25 cellular contexts compared by ENCODE assay signal in genomic region chr15:89795996-89796395, GRCh38. TPM values are rescaled to one million over a fixed set of nuclear protein-coding genes. Genes with fewer than 3 reads are reported as not detected.
DNase-seq lines count a peak whose midpoint lies in the region; ATAC-seq, FAIRE-seq and TF ChIP-seq lines count a peak whose summit lies in the region.
"Had no signal": no experiment of that assay in that cellular context is flagged by ENCODE, and none has a peak within 500 bp of the region (broad histone marks: within the 10 kb centered on the region; RNA-seq: fewer than 3 reads in every experiment).

No MANE protein-coding gene starts in this region.

- dilution Hi-C loops in mammary epithelial cell (cut with HindIII; ENCODE audit: low sequenced_read_pairs) = loop anchor here (5.0 kb wide), 2 partner anchors 44 to 66 kb away; partner anchors contain the start of gene MESP1

- no peak overlapping the region for H3K9ac ChIP-seq in mammary epithelial cell (ENCODE audit: insufficient read depth, low read length)
- H3K9ac ChIP-seq in HepG2 (ENCODE audit: insufficient read depth, low read depth, low read length) = no peak overlapping the region
- H3K9ac ChIP-seq: BLaER1 treated with 17β-estradiol and CSF1 and Interleukin-3, amounts not matched to agents 10 nM and 100 nM had no signal

- TF ChIP-seq CTCF in MCF 10A (IDR thresholded peaks at IDR 0.05; ENCODE audit: unreplicated experiment) = no peak
- no peak for TF ChIP-seq CTCF in mammary epithelial cell (conservative IDR thresholded peaks at IDR 0.05 in 1 of 2, IDR thresholded peaks at IDR 0.05 in 1 of 2; ENCODE audit: extremely low read depth in 1 of 2, insufficient read depth in 1 of 2, low read depth in 1 of 2, low read length in 2 of 2)
- TF ChIP-seq CTCF in HFFc6 (IDR thresholded peaks at IDR 0.05) = no peak
- no peak for TF ChIP-seq CTCF in HepG2 (CRISPR knock-in tag; IDR thresholded peaks at IDR 0.05)
- no peak for TF ChIP-seq CTCF in osteoblast (IDR thresholded peaks at IDR 0.05; ENCODE audit: extremely low read depth, low read depth, low read length)
- no peak for TF ChIP-seq CTCF in left lung (IDR thresholded peaks at IDR 0.05)

- in situ Hi-C loops in mammary epithelial cell (cut with MboI; ENCODE audit: low sequenced_read_pairs in 2 of 2) = no loop called here
- in situ Hi-C loops in HepG2 (cut with HindIII; ENCODE audit: extremely low pct_ligation_motif_present, low pct_unique_long_range_greater_than_20kb) = no loop called here

- no peaks in the 10 kb centered on the region for H3K27me3 ChIP-seq in mammary epithelial cell (ENCODE audit: insufficient read depth, low read length)
- H3K27me3 ChIP-seq in HepG2 (ENCODE audit: control insufficient read depth in 1 of 2, insufficient read depth in 2 of 2, low read length in 2 of 2) = no peaks in the 10 kb centered on the region
- H3K27me3 ChIP-seq in osteoblast (ENCODE audit: insufficient read depth, low read length) = no peaks in the 10 kb centered on the region
- no peaks in the 10 kb centered on the region for H3K27me3 ChIP-seq in left lung
- H3K27me3 ChIP-seq in aorta (ENCODE audit: control insufficient read depth in 1 of 2, insufficient read depth in 2 of 2, low read length in 1 of 2) = no peaks in the 10 kb centered on the region
- H3K27me3 ChIP-seq: BE2C had no signal

- ATAC-seq in HepG2 (no peak), GM18867 (IDR thresholded peaks at IDR 0.05; ENCODE audit: unreplicated experiment) (no peak), left lung (no peak), aorta (ENCODE audit: low FRiP score) (no peak)
- ATAC-seq: GM12878 had no signal

- H3K27ac ChIP-seq in mammary epithelial cell (ENCODE audit: insufficient read depth, low read depth, low read length) (no peak overlapping the region), HepG2 (ENCODE audit: extremely low read length, insufficient read depth, low read length) (no peak overlapping the region), osteoblast (ENCODE audit: low read depth, low read length) (no peak overlapping the region), left lung (no peak overlapping the region), aorta (ENCODE audit: low read depth in 1 of 2, low read length in 2 of 2) (no peak overlapping the region)
- H3K27ac ChIP-seq: 22Rv1; BLaER1 treated with 17β-estradiol and CSF1 and Interleukin-3, amounts not matched to agents 10 nM and 100 nM had no signal

- no peaks in the 10 kb centered on the region for H3K9me3 ChIP-seq in mammary epithelial cell (replicated peaks; ENCODE audit: insufficient read depth, low read length)
- no peaks in the 10 kb centered on the region for H3K9me3 ChIP-seq in HepG2 (ENCODE audit: low read length)
- H3K9me3 ChIP-seq in osteoblast (ENCODE audit: low read depth, low read length) = no peaks in the 10 kb centered on the region
- H3K9me3 ChIP-seq in left lung = no peaks in the 10 kb centered on the region
- no peaks in the 10 kb centered on the region for H3K9me3 ChIP-seq in aorta (ENCODE audit: control insufficient read depth, low read length)
- H3K9me3 ChIP-seq: BE2C; BLaER1 treated with 17β-estradiol and CSF1 and Interleukin-3, amounts not matched to agents 10 nM and 100 nM; HAP-1 had no signal

- no peaks in the 10 kb centered on the region for H4K20me1 ChIP-seq in mammary epithelial cell (ENCODE audit: insufficient read depth, low read length)
- no peaks in the 10 kb centered on the region for H4K20me1 ChIP-seq in HepG2 (ENCODE audit: insufficient read depth, low read length)
- peaks cover 26% of the 10 kb centered on the region for H4K20me1 ChIP-seq in osteoblast (ENCODE audit: insufficient read depth, low read length)

- H2AFZ ChIP-seq in mammary epithelial cell (ENCODE audit: low read depth, low read length) (no peak overlapping the region), HepG2 (ENCODE audit: low read length) (no peak overlapping the region), osteoblast (ENCODE audit: low read length) (no peak overlapping the region)

- H3K79me2 ChIP-seq in mammary epithelial cell (ENCODE audit: insufficient read depth, low read length) (no peaks in the 10 kb centered on the region), HepG2 (ENCODE audit: insufficient read depth, low read length) (no peaks in the 10 kb centered on the region), osteoblast (ENCODE audit: insufficient read depth, low read length) (peaks cover 26% of the 10 kb centered on the region)

- peaks cover 2% of the 10 kb centered on the region for H3K4me1 ChIP-seq in mammary epithelial cell (ENCODE audit: insufficient read depth, low read length)
- peaks cover 17% of the 10 kb centered on the region for H3K4me1 ChIP-seq in HepG2 (ENCODE audit: insufficient read depth, low read length)
- H3K4me1 ChIP-seq in osteoblast (ENCODE audit: insufficient read depth, low read length) = peaks cover 12% of the 10 kb centered on the region
- peaks cover 0 to 3% of the 10 kb centered on the region in 2 donors for H3K4me1 ChIP-seq in left lung
- no peaks in the 10 kb centered on the region for H3K4me1 ChIP-seq in aorta (ENCODE audit: control insufficient read depth in 1 of 2, insufficient read depth in 2 of 2, low read length in 2 of 2)
- H3K4me1 ChIP-seq: BE2C, HAP-1 had no signal

- TF ChIP-seq POLR2A in HepG2 (IDR thresholded peaks at IDR 0.05; ENCODE audit: insufficient read depth in 1 of 2, low read depth in 2 of 2, low read length in 2 of 2) = no peak

- POLR2A ChIA-PET in MCF 10A (lab: Yijun Ruan, JAX) (interaction anchor here (0.7 to 1.5 kb wide), 3 partner anchors 12 to 18 kb away, joined by 3 read pairs; partner anchors contain the start of gene ANPEP), HepG2 (lab: Yijun Ruan, JAX) (interaction anchor here (1.7 to 1.9 kb wide), 2 partner anchors 11 to 19 kb away, joined by 7 to 12 read pairs; partner anchors contain the start of gene ANPEP)

- H3K36me3 ChIP-seq in mammary epithelial cell (ENCODE audit: insufficient read depth, low read length) = no peaks in the 10 kb centered on the region
- peaks cover 35 to 67% of the 10 kb centered on the region in 2 experiments for H3K36me3 ChIP-seq in HepG2 (replicated peaks in 1 of 2; ENCODE audit: control insufficient read depth in 1 of 2, insufficient read depth in 2 of 2, low read length in 2 of 2)
- peaks cover 90% of the 10 kb centered on the region for H3K36me3 ChIP-seq in osteoblast (ENCODE audit: insufficient read depth, low read length)
- H3K36me3 ChIP-seq in left lung = peaks cover 0 to 94% of the 10 kb centered on the region in 2 donors
- H3K36me3 ChIP-seq in aorta (ENCODE audit: control insufficient read depth in 1 of 2, insufficient read depth in 2 of 2, low read length in 1 of 2) = no peaks in the 10 kb centered on the region
- H3K36me3 ChIP-seq: BE2C, HAP-1 had no signal

- no TSS peak for BruUV-seq in MCF 10A (replicated peaks; lab: Mats Ljungman, UMichigan)
- BruUV-seq in mammary epithelial cell (replicated peaks; lab: Mats Ljungman, UMichigan) = no TSS peak
- no TSS peak for BruUV-seq in HepG2 (replicated peaks; lab: Mats Ljungman, UMichigan)

- no peak for TF ChIP-seq RAD21 in HepG2 (CRISPR knock-in tag; IDR thresholded peaks at IDR 0.05)

- H3K27me3 Mint-ChIP-seq in MCF 10A (ENCODE audit: insufficient read depth, unreplicated experiment) (no peaks in the 10 kb centered on the region), HFFc6 (ENCODE audit: insufficient read depth) (peaks cover 1% of the 10 kb centered on the region)

- H3K9me3 Mint-ChIP-seq in MCF 10A (ENCODE audit: unreplicated experiment) (no peaks in the 10 kb centered on the region), HFFc6 (no peaks in the 10 kb centered on the region)

- no peak overlapping the region for H3K4me2 ChIP-seq in mammary epithelial cell (ENCODE audit: insufficient read depth, low read depth, low read length)
- H3K4me2 ChIP-seq in HepG2 (ENCODE audit: low read depth, low read length) = no peak overlapping the region
- H3K4me2 ChIP-seq in osteoblast (ENCODE audit: insufficient read depth, low read length) = no peak overlapping the region
- H3K4me2 ChIP-seq: BLaER1 treated with 17β-estradiol and CSF1 and Interleukin-3, amounts not matched to agents 10 nM and 100 nM had no signal

- no peak for DNase-seq in MCF 10A (ENCODE audit: unreplicated experiment)
- DNase-seq in mammary epithelial cell = no peak
- DNase-seq in HFFc6 = no peak
- DNase-seq in HepG2 (ENCODE audit: low spot score) = no peak
- peak; percentile 17 for DNase-seq in osteoblast (ENCODE audit: insufficient read length, low spot score, missing footprints)
- no peak for DNase-seq in left lung
- DNase-seq in aorta = no peak
- DNase-seq: AML-193; BE2C; CD4-positive, alpha-beta T cell; CD8-positive, alpha-beta memory T cell; DMS 273 treated with DMSO at 0.1 percent for 48 hours; DMS79; EL; GDM1; GOT3 had no signal

- H3K27ac Mint-ChIP-seq in MCF 10A (ENCODE audit: low read depth, unreplicated experiment) (peak overlapping the region; percentile 10), HFFc6 (peak overlapping the region; percentile 25; the same call in 1 of the 2 replicates)
- H3K27ac Mint-ChIP-seq: CD4-positive, alpha-beta T cell; CD8-positive, alpha-beta memory T cell had no signal

- CTCF ChIA-PET in MCF 10A (lab: Yijun Ruan, JAX) = interaction anchor here (0.7 kb wide), 1 partner anchor 33 kb away, joined by 3 read pairs; no protein-coding TSS in a partner anchor
- CTCF ChIA-PET in mammary epithelial cell (lab: Charles Lee; ENCODE audit: low non-redundant PET) = no interaction called here
- CTCF ChIA-PET in HepG2 (lab: Yijun Ruan, JAX; ENCODE audit: low intra/inter-chr PET ratio, low total read pairs) = no interaction called here

- H3K4me3 ChIP-seq in mammary epithelial cell (replicated peaks in 1 of 3; ENCODE audit: insufficient read depth in 1 of 3, low read depth in 2 of 3, low read length in 3 of 3) (no peak overlapping the region), HepG2 (replicated peaks in 1 of 3; ENCODE audit: insufficient read depth in 1 of 3, low read depth in 2 of 3, low read length in 3 of 3) (no peak overlapping the region), osteoblast (ENCODE audit: insufficient read depth, low read length) (no peak overlapping the region), left lung (no peak overlapping the region), aorta (ENCODE audit: low read length in 2 of 2) (no peak overlapping the region)
- H3K4me3 ChIP-seq: BLaER1 treated with 17β-estradiol and CSF1 and Interleukin-3, amounts not matched to agents 10 nM and 100 nM; GM12878; HAP-1 had no signal

- TF ChIP-seq EP300 in HepG2 (IDR thresholded peaks at IDR 0.05; ENCODE audit: low read depth in 2 of 2, low read length in 2 of 2) (no peak), HepG2 (CRISPR knock-in tag; IDR thresholded peaks at IDR 0.05; ENCODE audit: borderline replicate concordance) (no peak)

- H3K4me3 Mint-ChIP-seq in MCF 10A (ENCODE audit: unreplicated experiment) = no peak overlapping the region
- no peak overlapping the region for H3K4me3 Mint-ChIP-seq in HFFc6
- H3K4me3 Mint-ChIP-seq: CD14-positive monocyte; CD4-positive, alpha-beta T cell; CD8-positive, alpha-beta memory T cell had no signal

- peaks cover 22% of the 10 kb centered on the region for H3K4me1 Mint-ChIP-seq in MCF 10A (ENCODE audit: insufficient read depth, unreplicated experiment)
- H3K4me1 Mint-ChIP-seq in HFFc6 (ENCODE audit: low read depth) = peaks cover 15% of the 10 kb centered on the region
- H3K4me1 Mint-ChIP-seq: CD8-positive, alpha-beta memory T cell had no signal

- peaks cover 98% of the 10 kb centered on the region for H3K36me3 Mint-ChIP-seq in MCF 10A (ENCODE audit: insufficient read depth, unreplicated experiment)
- peaks cover 62% of the 10 kb centered on the region for H3K36me3 Mint-ChIP-seq in HFFc6 (ENCODE audit: low read depth)

- intact Hi-C loops in MCF 10A (cut with micrococcal nuclease) (no loop called here), mammary epithelial cell (cut with micrococcal nuclease) (no loop called here), HepG2 (cut with micrococcal nuclease; ENCODE audit: unreplicated experiment) (no loop called here), left lung (cut with DNase I) (no loop called here), aorta (cut with DNase I) (no loop called here)

- FAIRE-seq in HepG2 (lab: Jason Lieb, UNC) = no peak
- FAIRE-seq: A204.1, D721Med, GM12878, H54 had no signal

RNA-seq across cellular contexts. Expression of gene ANPEP, which starts 18.7 kb away (rescaled TPM):
- total RNA-seq in MCF 10A (2022) (252 and 294 TPM in 2 replicates), mammary epithelial cell (1 to 10 TPM; 4.3 to 5.9 TPM), HepG2 (2016; rRNA removed; fragmentation: Illumina TruSeq; extraction: Trizol) (34.6 and 60.4 TPM in 2 replicates), osteoblast (87.9 and 98.7 TPM in 2 replicates), left lung (100 to 1,000 TPM in 1 of 2 donors, 10 to 100 TPM in 1; 27.2 to 139 TPM), aorta (10 to 100 TPM; 21.4 to 30.7 TPM)
- polyA plus RNA-seq in mammary epithelial cell (1.5 TPM), HepG2 (2011; rRNA removed) (91.6 and 133 TPM in 2 replicates), aorta (100 to 1,000 TPM in 1 of 2 donors, 1 to 10 TPM in 1; 4.2 to 225 TPM)
- polyA minus RNA-seq in mammary epithelial cell = not detected
- 100 to 1,000 TPM; 502 to 857 (median 524) TPM for total RNA-seq in HFFc6 (2021; fragmentation: NEBNext Ultra II Directional; extraction: Animal tissue kit (Norgen Biotek cat#: 25700))
- total RNA-seq in HepG2 (2016; cell fraction: cytosol; rRNA removed; fragmentation: Illumina TruSeq; extraction: Trizol; ENCODE audit: low read depth) = 15.6 and 16.8 TPM in 2 replicates
- 26.1 and 65.2 TPM in 2 replicates for total RNA-seq in HepG2 (2016; cell fraction: insoluble cytoplasmic fraction; rRNA removed; fragmentation: Illumina TruSeq; extraction: Trizol)
- total RNA-seq in HepG2 (2016; cell fraction: membrane; rRNA removed; fragmentation: Illumina TruSeq; extraction: Trizol) = 26.0 and 27.7 TPM in 2 replicates
- 86.6 and 113 TPM in 2 replicates for total RNA-seq in HepG2 (2016; cell fraction: nucleus; rRNA removed; fragmentation: Illumina TruSeq; extraction: Trizol)
- polyA plus RNA-seq in HepG2 (2011; cell fraction: cytosol; rRNA removed) = 71.6 and 76.1 TPM in 2 replicates
- polyA plus RNA-seq in HepG2 (2011; cell fraction: nucleus; rRNA removed) = 264 and 286 TPM in 2 replicates
- polyA plus RNA-seq in HepG2 (2012) = 157 and 182 TPM in 2 replicates
- 14.0 and 14.9 TPM in 2 replicates for polyA plus RNA-seq in HepG2 (2016; cell fraction: cytosol; fragmentation: Illumina TruSeq; extraction: Trizol; ENCODE audit: low read depth)
- 44.3 and 62.9 TPM in 2 replicates for polyA plus RNA-seq in HepG2 (2016; cell fraction: insoluble cytoplasmic fraction; fragmentation: Illumina TruSeq; extraction: Trizol; ENCODE audit: low read depth)
- polyA plus RNA-seq in HepG2 (2016; cell fraction: membrane; fragmentation: Illumina TruSeq; extraction: Trizol; ENCODE audit: low read depth) = 31.7 and 35.7 TPM in 2 replicates
- polyA plus RNA-seq in HepG2 (2016; cell fraction: nucleus; fragmentation: Illumina TruSeq; extraction: Trizol; ENCODE audit: insufficient read depth, low read depth) = 327 and 338 TPM in 2 replicates
- polyA minus RNA-seq in HepG2 (2011; rRNA and poly(A)+ RNA removed; ENCODE audit: low replicate concordance) = 0.07 and 103 TPM in 2 replicates
- polyA minus RNA-seq in HepG2 (2011; cell fraction: cytosol; rRNA and poly(A)+ RNA removed) = 60.8 and 79.8 TPM in 2 replicates
- 44.8 and 60.0 TPM in 2 replicates for polyA minus RNA-seq in HepG2 (2011; cell fraction: nucleus; rRNA and poly(A)+ RNA removed)
- polyA plus RNA-seq: CD8-positive, alpha-beta memory T cell had no signal

RNA-seq across cellular contexts. Expression of gene MESP2, which starts 19.9 kb away (rescaled TPM):
- total RNA-seq in MCF 10A (2022) (not detected in 2 replicates), mammary epithelial cell (under 1 TPM in 1 of 2 donors, not detected in 1; 0.31 TPM), HepG2 (2016; rRNA removed; fragmentation: Illumina TruSeq; extraction: Trizol) (not detected in 2 replicates), osteoblast (0.72 and 1.5 TPM in 2 replicates), left lung (under 1 TPM in 1 of 2 donors, not detected in 1; 0.35 TPM), aorta (not detected)
- polyA plus RNA-seq in mammary epithelial cell (0.10 TPM), HepG2 (2011; rRNA removed) (not detected in 2 replicates), aorta (1 to 10 TPM in 1 of 2 donors, not detected in 1; 3.0 TPM)
- not detected for polyA minus RNA-seq in mammary epithelial cell
- total RNA-seq in HFFc6 (2021; fragmentation: NEBNext Ultra II Directional; extraction: Animal tissue kit (Norgen Biotek cat#: 25700)) = under 1 TPM in 3 of 6 experiments, not detected in 3; 0.19 to 0.26 (median 0.21) TPM
- total RNA-seq in HepG2 (2016; cell fraction: cytosol; rRNA removed; fragmentation: Illumina TruSeq; extraction: Trizol; ENCODE audit: low read depth) = not detected in 2 replicates
- total RNA-seq in HepG2 (2016; cell fraction: insoluble cytoplasmic fraction; rRNA removed; fragmentation: Illumina TruSeq; extraction: Trizol) = 0.13 TPM in 1 of 2 replicates, not detected in the other
- not detected in 2 replicates for total RNA-seq in HepG2 (2016; cell fraction: membrane; rRNA removed; fragmentation: Illumina TruSeq; extraction: Trizol)
- not detected in 2 replicates for total RNA-seq in HepG2 (2016; cell fraction: nucleus; rRNA removed; fragmentation: Illumina TruSeq; extraction: Trizol)
- polyA plus RNA-seq in HepG2 (2011; cell fraction: cytosol; rRNA removed) = not detected in 2 replicates
- not detected in 2 replicates for polyA plus RNA-seq in HepG2 (2011; cell fraction: nucleus; rRNA removed)
- not detected in 2 replicates for polyA plus RNA-seq in HepG2 (2012)
- polyA plus RNA-seq in HepG2 (2016; cell fraction: cytosol; fragmentation: Illumina TruSeq; extraction: Trizol; ENCODE audit: low read depth) = not detected in 2 replicates
- not detected in 2 replicates for polyA plus RNA-seq in HepG2 (2016; cell fraction: insoluble cytoplasmic fraction; fragmentation: Illumina TruSeq; extraction: Trizol; ENCODE audit: low read depth)
- not detected in 2 replicates for polyA plus RNA-seq in HepG2 (2016; cell fraction: membrane; fragmentation: Illumina TruSeq; extraction: Trizol; ENCODE audit: low read depth)
- polyA plus RNA-seq in HepG2 (2016; cell fraction: nucleus; fragmentation: Illumina TruSeq; extraction: Trizol; ENCODE audit: insufficient read depth, low read depth) = not detected in 2 replicates
- not detected in 2 replicates for polyA minus RNA-seq in HepG2 (2011; rRNA and poly(A)+ RNA removed; ENCODE audit: low replicate concordance)
- polyA minus RNA-seq in HepG2 (2011; cell fraction: cytosol; rRNA and poly(A)+ RNA removed) = not detected in 2 replicates
- not detected in 2 replicates for polyA minus RNA-seq in HepG2 (2011; cell fraction: nucleus; rRNA and poly(A)+ RNA removed)
- total RNA-seq: CD4-positive, alpha-beta T cell; CD8-positive, alpha-beta memory T cell; GM12878 had no signal
- polyA plus RNA-seq: CD8-positive, alpha-beta memory T cell had no signal

RNA-seq across cellular contexts. Expression of gene MESP1, which starts 44.9 kb away (rescaled TPM):
- total RNA-seq in MCF 10A (2022) = 0.58 and 1.6 TPM in 2 replicates
- total RNA-seq in mammary epithelial cell = under 1 TPM in 1 of 2 donors, not detected in 1; under 0.01 TPM
- not detected for polyA plus RNA-seq in mammary epithelial cell
- not detected for polyA minus RNA-seq in mammary epithelial cell
- under 1 TPM; 0.13 to 0.57 (median 0.26) TPM for total RNA-seq in HFFc6 (2021; fragmentation: NEBNext Ultra II Directional; extraction: Animal tissue kit (Norgen Biotek cat#: 25700))
- total RNA-seq in HepG2 (2016; rRNA removed; fragmentation: Illumina TruSeq; extraction: Trizol) = not detected in 2 replicates
- 0.09 TPM in 1 of 2 replicates, not detected in the other for total RNA-seq in HepG2 (2016; cell fraction: cytosol; rRNA removed; fragmentation: Illumina TruSeq; extraction: Trizol; ENCODE audit: low read depth)
- not detected in 2 replicates for total RNA-seq in HepG2 (2016; cell fraction: insoluble cytoplasmic fraction; rRNA removed; fragmentation: Illumina TruSeq; extraction: Trizol)
- not detected in 2 replicates for total RNA-seq in HepG2 (2016; cell fraction: membrane; rRNA removed; fragmentation: Illumina TruSeq; extraction: Trizol)
- total RNA-seq in HepG2 (2016; cell fraction: nucleus; rRNA removed; fragmentation: Illumina TruSeq; extraction: Trizol) = not detected in 2 replicates
- polyA plus RNA-seq in HepG2 (2011; rRNA removed) = not detected in 2 replicates
- polyA plus RNA-seq in HepG2 (2011; cell fraction: cytosol; rRNA removed) = not detected in 2 replicates
- polyA plus RNA-seq in HepG2 (2011; cell fraction: nucleus; rRNA removed) = not detected in 2 replicates
- not detected in 2 replicates for polyA plus RNA-seq in HepG2 (2012)
- 0.09 TPM in 1 of 2 replicates, not detected in the other for polyA plus RNA-seq in HepG2 (2016; cell fraction: cytosol; fragmentation: Illumina TruSeq; extraction: Trizol; ENCODE audit: low read depth)
- polyA plus RNA-seq in HepG2 (2016; cell fraction: insoluble cytoplasmic fraction; fragmentation: Illumina TruSeq; extraction: Trizol; ENCODE audit: low read depth) = not detected in 2 replicates
- not detected in 2 replicates for polyA plus RNA-seq in HepG2 (2016; cell fraction: membrane; fragmentation: Illumina TruSeq; extraction: Trizol; ENCODE audit: low read depth)
- polyA plus RNA-seq in HepG2 (2016; cell fraction: nucleus; fragmentation: Illumina TruSeq; extraction: Trizol; ENCODE audit: insufficient read depth, low read depth) = not detected in 2 replicates
- 1.7 TPM in 1 of 2 replicates, not detected in the other for polyA minus RNA-seq in HepG2 (2011; rRNA and poly(A)+ RNA removed; ENCODE audit: low replicate concordance)
- polyA minus RNA-seq in HepG2 (2011; cell fraction: cytosol; rRNA and poly(A)+ RNA removed) = 1.3 TPM in 1 of 2 replicates, not detected in the other
- 0.26 TPM in 1 of 2 replicates, not detected in the other for polyA minus RNA-seq in HepG2 (2011; cell fraction: nucleus; rRNA and poly(A)+ RNA removed)
- total RNA-seq in osteoblast = under 0.01 TPM in 2 replicates
- total RNA-seq in left lung = 1 to 10 TPM; 3.0 to 4.2 TPM
- 1 to 10 TPM in 1 of 2 donors, under 1 TPM in 1; 0.63 to 1.2 TPM for total RNA-seq in aorta
- polyA plus RNA-seq in aorta = under 1 TPM in 1 of 2 donors, not detected in 1; 0.49 TPM
